In genomic region chr12:2792670-2793500, GRCh38 we compare ENCODE assay signal across 18 cellular contexts. TPM values are rescaled to one million over a fixed set of nuclear protein-coding genes. Genes with fewer than 3 reads are reported as not detected.
A peak's percentile ranks its signal among the peaks of the same experiment; 100 is the strongest.
DNase-seq lines count a peak whose midpoint lies in the region; ATAC-seq lines count a peak whose summit lies in the region.
"Had no signal": no experiment of that assay in that cellular context is flagged by ENCODE, and none has a peak within 500 bp of the region (broad histone marks: within the 10 kb centered on the region; RNA-seq: fewer than 3 reads in every experiment).

No MANE protein-coding gene starts in this region.

- CTCF ChIA-PET in naive thymus-derived CD4-positive, alpha-beta T cell (lab: Charles Lee): interaction anchor here (0.6 kb wide), 1 partner anchor 51 kb away, joined by 3 read pairs; no protein-coding TSS in a partner anchor

- H3K27ac Mint-ChIP-seq in CD4-positive, CD25-positive, alpha-beta regulatory T cell: peak overlapping the region in 2 of 3 donors; percentile 38 to 57
- no peak overlapping the region for H3K27ac Mint-ChIP-seq in activated naive CD8-positive, alpha-beta T cell treated with anti-CD3 and anti-CD28 coated beads for 36 hours
- peak overlapping the region in 5 of 9 donors; percentile 2 to 83 (median 62) for H3K27ac Mint-ChIP-seq in naive thymus-derived CD4-positive, alpha-beta T cell

- no peaks in the 10 kb centered on the region for H3K9me3 Mint-ChIP-seq in CD4-positive, CD25-positive, alpha-beta regulatory T cell
- no peaks in the 10 kb centered on the region for H3K9me3 Mint-ChIP-seq in activated naive CD8-positive, alpha-beta T cell treated with anti-CD3 and anti-CD28 coated beads for 36 hours
- H3K9me3 Mint-ChIP-seq in naive thymus-derived CD4-positive, alpha-beta T cell: no peaks in the 10 kb centered on the region

- DNase-seq in CD4-positive, CD25-positive, alpha-beta regulatory T cell: no peak
- DNase-seq in GF-D8 (lab: John Stamatoyannopoulos, UW) (peak; percentile 90), occipital lobe (lab: John Stamatoyannopoulos, UW) (no peak), NCI-H1694 treated with DMSO at 0.1 percent for 48 hours (lab: John Stamatoyannopoulos, UW) (no peak)
- DNase-seq in activated naive CD8-positive, alpha-beta T cell treated with anti-CD3 and anti-CD28 coated beads for 36 hours: no peak
- DNase-seq in naive thymus-derived CD4-positive, alpha-beta T cell: no peak
- DNase-seq: amniotic stem cell, C1 segment of cervical spinal cord, EL, heart right ventricle, kidney glomerular epithelial cell, NCI-H82, tibial artery had no signal

- POLR2A ChIA-PET in naive thymus-derived CD4-positive, alpha-beta T cell (lab: Charles Lee): interaction anchor here (0.6 to 7.6 kb wide), 3 partner anchors 22 to 102 kb away, joined by 4 to 65 read pairs (median 41); partner anchors contain the start of gene ITFG2

- H3K9me3 ChIP-seq in CD4-positive, CD25-positive, alpha-beta regulatory T cell (ENCODE audit: control insufficient read depth in 2 of 2, low read length in 2 of 2): no peaks in the 10 kb centered on the region
- H3K9me3 ChIP-seq in naive thymus-derived CD4-positive, alpha-beta T cell (ENCODE audit: control insufficient read depth in 2 of 3, low read length in 3 of 3): no peaks in the 10 kb centered on the region
- H3K9me3 ChIP-seq: heart right ventricle, tibial artery had no signal

- peaks cover 4 to 21% (median 10%) of the 10 kb centered on the region in 4 donors for H3K4me1 Mint-ChIP-seq in CD4-positive, CD25-positive, alpha-beta regulatory T cell
- H3K4me1 Mint-ChIP-seq in activated naive CD8-positive, alpha-beta T cell treated with anti-CD3 and anti-CD28 coated beads for 36 hours: peaks cover 20% of the 10 kb centered on the region
- H3K4me1 Mint-ChIP-seq in naive thymus-derived CD4-positive, alpha-beta T cell: peaks cover 15 to 31% (median 22%) of the 10 kb centered on the region in 7 donors

- H3K36me3 ChIP-seq in CD4-positive, CD25-positive, alpha-beta regulatory T cell (ENCODE audit: control insufficient read depth, insufficient read depth, low read length): peaks cover 3% of the 10 kb centered on the region
- peaks cover 0 to 7% (median 1%) of the 10 kb centered on the region in 3 experiments for H3K36me3 ChIP-seq in naive thymus-derived CD4-positive, alpha-beta T cell (ENCODE audit: control insufficient read depth in 2 of 3, insufficient read depth in 3 of 3, low read length in 3 of 3)

- H3K27ac ChIP-seq in CD4-positive, CD25-positive, alpha-beta regulatory T cell (ENCODE audit: insufficient read depth, low read length, poor library complexity, severe bottlenecking): no peak overlapping the region
- H3K27ac ChIP-seq in naive thymus-derived CD4-positive, alpha-beta T cell (ENCODE audit: low read depth, low read length): no peak overlapping the region
- H3K27ac ChIP-seq: heart right ventricle, RWPE1 had no signal

- intact Hi-C loops in naive thymus-derived CD4-positive, alpha-beta T cell (cut with micrococcal nuclease): loop anchor here (5.0 to 10.0 kb wide), 5 partner anchors 41 to 1854 kb away; partner anchors contain the start of genes AKAP3 (in 1 of the 2), NDUFA9 (in 1 of the 2), RAD51AP1 (in 1 of the 2) and TSPAN9 (in 1 of the 2)

- H3K4me3 ChIP-seq in CD4-positive, CD25-positive, alpha-beta regulatory T cell (ENCODE audit: low read depth, low read length): no peak overlapping the region
- no peak overlapping the region for H3K4me3 ChIP-seq in naive thymus-derived CD4-positive, alpha-beta T cell (ENCODE audit: low read length)

- H3K27me3 Mint-ChIP-seq in CD4-positive, CD25-positive, alpha-beta regulatory T cell: peaks cover 4% of the 10 kb centered on the region
- no peaks in the 10 kb centered on the region for H3K27me3 Mint-ChIP-seq in activated naive CD8-positive, alpha-beta T cell treated with anti-CD3 and anti-CD28 coated beads for 36 hours
- H3K27me3 Mint-ChIP-seq in naive thymus-derived CD4-positive, alpha-beta T cell: peaks cover 0 to 35% (median 0%) of the 10 kb centered on the region in 5 donors

- H3K4me3 Mint-ChIP-seq in CD4-positive, CD25-positive, alpha-beta regulatory T cell: peak overlapping the region; percentile 87 to 96 (median 90)
- H3K4me3 Mint-ChIP-seq in activated naive CD8-positive, alpha-beta T cell treated with anti-CD3 and anti-CD28 coated beads for 36 hours: peak overlapping the region; percentile 74
- H3K4me3 Mint-ChIP-seq in naive thymus-derived CD4-positive, alpha-beta T cell: peak overlapping the region; percentile 47 to 93 (median 86)

- peaks cover 25% of the 10 kb centered on the region for H3K4me1 ChIP-seq in CD4-positive, CD25-positive, alpha-beta regulatory T cell (ENCODE audit: control insufficient read depth, insufficient read depth, low read length, poor library complexity, severe bottlenecking)
- peaks cover 8 to 11% of the 10 kb centered on the region in 2 donors for H3K4me1 ChIP-seq in naive thymus-derived CD4-positive, alpha-beta T cell (ENCODE audit: control insufficient read depth in 2 of 2, insufficient read depth in 2 of 2, low read length in 2 of 2)

- no peaks in the 10 kb centered on the region for H3K27me3 ChIP-seq in CD4-positive, CD25-positive, alpha-beta regulatory T cell (ENCODE audit: control insufficient read depth, insufficient read depth, low read length)
- H3K27me3 ChIP-seq in naive thymus-derived CD4-positive, alpha-beta T cell (ENCODE audit: control insufficient read depth in 2 of 2, insufficient read depth in 2 of 2, low read length in 2 of 2): no peaks in the 10 kb centered on the region
- H3K27me3 ChIP-seq: heart right ventricle, tibial artery had no signal

- ATAC-seq in CD4-positive, CD25-positive, alpha-beta regulatory T cell (ENCODE audit: low read depth in 2 of 2): no peak
- no peak for ATAC-seq in naive thymus-derived CD4-positive, alpha-beta T cell
- ATAC-seq in HG02759 (IDR thresholded peaks at IDR 0.05; ENCODE audit: unreplicated experiment): no peak
- ATAC-seq: heart right ventricle had no signal

- no peaks in the 10 kb centered on the region for H3K36me3 Mint-ChIP-seq in CD4-positive, CD25-positive, alpha-beta regulatory T cell
- peaks cover 19% of the 10 kb centered on the region for H3K36me3 Mint-ChIP-seq in activated naive CD8-positive, alpha-beta T cell treated with anti-CD3 and anti-CD28 coated beads for 36 hours
- peaks cover 0 to 4% (median 0%) of the 10 kb centered on the region in 5 donors for H3K36me3 Mint-ChIP-seq in naive thymus-derived CD4-positive, alpha-beta T cell

RNA-seq across cellular contexts. Expression of gene FKBP4, which starts 1.9 kb away (rescaled TPM):
- 46.6 TPM for total RNA-seq in CD4-positive, CD25-positive, alpha-beta regulatory T cell
- polyA plus RNA-seq in CD4-positive, CD25-positive, alpha-beta regulatory T cell: 10 to 100 TPM; 22.0 to 29.7 (median 27.4) TPM
- total RNA-seq in activated naive CD8-positive, alpha-beta T cell treated with anti-CD3 and anti-CD28 coated beads for 36 hours: 100 to 1,000 TPM; 225 to 236 TPM
- total RNA-seq in naive thymus-derived CD4-positive, alpha-beta T cell: 10 to 100 TPM; 47.4 to 95.4 (median 54.6) TPM
- polyA plus RNA-seq in naive thymus-derived CD4-positive, alpha-beta T cell: 10 to 100 TPM; 27.3 to 39.6 TPM
- 41.2 TPM for total RNA-seq in occipital lobe

RNA-seq across cellular contexts. Expression of gene ITFG2, which starts 19.6 kb away (rescaled TPM):
- 80.0 TPM for total RNA-seq in CD4-positive, CD25-positive, alpha-beta regulatory T cell
- polyA plus RNA-seq in CD4-positive, CD25-positive, alpha-beta regulatory T cell: 10 to 100 TPM; 38.8 to 53.4 (median 45.5) TPM
- total RNA-seq in activated naive CD8-positive, alpha-beta T cell treated with anti-CD3 and anti-CD28 coated beads for 36 hours: 10 to 100 TPM; 24.6 to 25.5 TPM
- total RNA-seq in naive thymus-derived CD4-positive, alpha-beta T cell: 100 to 1,000 TPM in 2 of 5 experiments, 10 to 100 TPM in 3; 50.4 to 156 (median 95.6) TPM
- polyA plus RNA-seq in naive thymus-derived CD4-positive, alpha-beta T cell: 10 to 100 TPM; 52.3 to 76.1 TPM
- total RNA-seq in occipital lobe: 11.7 TPM

RNA-seq across cellular contexts. Expression of gene NRIP2, which starts 42.0 kb away (rescaled TPM):
- total RNA-seq in CD4-positive, CD25-positive, alpha-beta regulatory T cell: not detected
- 1 to 10 TPM in 2 of 4 donors, under 1 TPM in 2; 0.77 to 1.2 (median 1.0) TPM for polyA plus RNA-seq in CD4-positive, CD25-positive, alpha-beta regulatory T cell
- total RNA-seq in activated naive CD8-positive, alpha-beta T cell treated with anti-CD3 and anti-CD28 coated beads for 36 hours: not detected
- total RNA-seq in naive thymus-derived CD4-positive, alpha-beta T cell: not detected
- polyA plus RNA-seq in naive thymus-derived CD4-positive, alpha-beta T cell: 1 to 10 TPM; 1.6 to 2.0 TPM
- 0.62 TPM for total RNA-seq in occipital lobe
- total RNA-seq: activated CD8-positive, alpha-beta memory T cell treated with anti-CD3 and anti-CD28 coated beads for 36 hours; renal cortical epithelial cell; T-helper 2 cell treated with Interferon-gamma antibody and Interleukin-4, amounts not matched to agents 100 ng/mL and 5 ng/mL, for 36 hours had no signal
